Comparison of ENCODE assay signal across 26 cellular contexts in genomic region chr17:40931311-40931710, GRCh38. TPM values are rescaled to one million over a fixed set of nuclear protein-coding genes. Genes with fewer than 3 reads are reported as not detected.
"Had no signal": no experiment of that assay in that cellular context is flagged by ENCODE, and none has a peak within 500 bp of the region (broad histone marks: within the 10 kb centered on the region; RNA-seq: fewer than 3 reads in every experiment).

No MANE protein-coding gene starts in this region.

- H3K36me3 Mint-ChIP-seq: activated naive CD4-positive, alpha-beta T cell treated with anti-CD3 and anti-CD28 coated beads, Interleukin-2, amount 10 ng/mL, durations not matched to agents 7 days and 5 days; memory B cell; naive B cell; stimulated activated effector memory CD8-positive, alpha-beta T cell treated with anti-CD3 and anti-CD28 coated beads, Interleukin-12 subunit alpha, Interleukin-12 subunit beta, amount 100 ng/mL, for 72 hours; WTC11 had no signal

- H3K4me3 ChIP-seq: ascending aorta, mucosa of descending colon, smooth muscle cell, stomach had no signal

- H2AFZ ChIP-seq: parathyroid adenoma had no signal

- H3K27ac Mint-ChIP-seq: activated CD4-positive, alpha-beta memory T cell treated with anti-CD3 and anti-CD28 coated beads, Interleukin-2, amount 10 ng/mL, durations not matched to agents 7 days and 5 days; activated naive CD4-positive, alpha-beta T cell treated with anti-CD3 and anti-CD28 coated beads, Interleukin-2, amount 10 ng/mL, durations not matched to agents 7 days and 5 days; memory B cell; stimulated activated effector memory CD8-positive, alpha-beta T cell treated with anti-CD3 and anti-CD28 coated beads, Interleukin-12 subunit alpha, Interleukin-12 subunit beta, amount 100 ng/mL, for 72 hours; WTC11 had no signal

- H3K27ac ChIP-seq: ascending aorta, neutrophil, parathyroid adenoma, stomach had no signal

- H3K36me3 ChIP-seq: ascending aorta, stomach had no signal

- H3K9me3 Mint-ChIP-seq: activated CD4-positive, alpha-beta memory T cell treated with anti-CD3 and anti-CD28 coated beads, Interleukin-2, amount 10 ng/mL, durations not matched to agents 7 days and 5 days; activated naive CD4-positive, alpha-beta T cell treated with anti-CD3 and anti-CD28 coated beads, Interleukin-2, amount 10 ng/mL, durations not matched to agents 7 days and 5 days; memory B cell; naive B cell; stimulated activated effector memory CD8-positive, alpha-beta T cell treated with anti-CD3 and anti-CD28 coated beads, Interleukin-12 subunit alpha, Interleukin-12 subunit beta, amount 100 ng/mL, for 72 hours; WTC11 had no signal

- H3K9me3 ChIP-seq: ascending aorta, mucosa of descending colon, neutrophil, stomach had no signal

- H3K4me1 Mint-ChIP-seq: activated CD4-positive, alpha-beta memory T cell treated with anti-CD3 and anti-CD28 coated beads, Interleukin-2, amount 10 ng/mL, durations not matched to agents 7 days and 5 days; activated naive CD4-positive, alpha-beta T cell treated with anti-CD3 and anti-CD28 coated beads, Interleukin-2, amount 10 ng/mL, durations not matched to agents 7 days and 5 days; memory B cell; naive B cell; stimulated activated effector memory CD8-positive, alpha-beta T cell treated with anti-CD3 and anti-CD28 coated beads, Interleukin-12 subunit alpha, Interleukin-12 subunit beta, amount 100 ng/mL, for 72 hours had no signal

- H3K4me3 Mint-ChIP-seq: activated CD4-positive, alpha-beta memory T cell treated with anti-CD3 and anti-CD28 coated beads, Interleukin-2, amount 10 ng/mL, durations not matched to agents 7 days and 5 days; activated naive CD4-positive, alpha-beta T cell treated with anti-CD3 and anti-CD28 coated beads, Interleukin-2, amount 10 ng/mL, durations not matched to agents 7 days and 5 days; memory B cell; naive B cell; stimulated activated effector memory CD8-positive, alpha-beta T cell treated with anti-CD3 and anti-CD28 coated beads, Interleukin-12 subunit alpha, Interleukin-12 subunit beta, amount 100 ng/mL, for 72 hours; WTC11 had no signal

- ATAC-seq: left ventricle myocardium superior; mucosa of descending colon; sciatic nerve; stimulated activated effector memory CD8-positive, alpha-beta T cell treated with anti-CD3 and anti-CD28 coated beads, Interleukin-12 subunit alpha, Interleukin-12 subunit beta, amount 100 ng/mL, for 72 hours; WTC11 had no signal

- H3K4me1 ChIP-seq: ascending aorta, parathyroid adenoma, stomach had no signal

- H3K9ac ChIP-seq: parathyroid adenoma had no signal

- H3K4me2 ChIP-seq: smooth muscle cell had no signal

- H3K27me3 ChIP-seq: ascending aorta had no signal

- DNase-seq: activated CD4-positive, alpha-beta memory T cell treated with anti-CD3 and anti-CD28 coated beads, Interleukin-2, amount 10 ng/mL, durations not matched to agents 7 days and 5 days; activated CD4-positive, alpha-beta T cell treated with anti-CD3 and anti-CD28 coated beads for 4 hours; activated naive CD4-positive, alpha-beta T cell treated with anti-CD3 and anti-CD28 coated beads, Interleukin-2, amount 10 ng/mL, durations not matched to agents 7 days and 5 days; activated T-cell treated with anti-CD3 and anti-CD28 coated beads, Interleukin-2, amount 50 U/mL, for 1 hour; cortex of kidney; effector CD4-positive, alpha-beta T cell; foreskin fibroblast; glutamatergic neuron; hypothalamus; kidney; left ventricle myocardium superior; mucosa of descending colon; naive B cell; stimulated activated CD4-positive, alpha-beta T cell treated with anti-CD3 and anti-CD28 coated beads, Interleukin-4, amount 100 ng/mL, for 24 hours; stomach; SW 1271; T-helper 2 cell had no signal

RNA-seq across cellular contexts. Expression of gene KRT23, which starts 6.1 kb away (rescaled TPM):
- total RNA-seq: activated CD4-positive, alpha-beta memory T cell treated with anti-CD3 and anti-CD28 coated beads, Interleukin-2, amount 10 ng/mL, durations not matched to agents 7 days and 5 days; ascending aorta; left ventricle myocardium superior; stomach; WTC11 had no signal

RNA-seq across cellular contexts. Expression of gene KRT39, which starts 35.4 kb away (rescaled TPM):
- total RNA-seq: activated CD4-positive, alpha-beta memory T cell treated with anti-CD3 and anti-CD28 coated beads, Interleukin-2, amount 10 ng/mL, durations not matched to agents 7 days and 5 days; ascending aorta; kidney; left ventricle myocardium superior; sciatic nerve; smooth muscle cell; stomach; temporal lobe; WTC11 had no signal
- polyA plus RNA-seq: smooth muscle cell, stomach had no signal

RNA-seq across cellular contexts. Expression of gene KRT20, which starts 46.3 kb away (rescaled TPM):
- total RNA-seq: activated CD4-positive, alpha-beta memory T cell treated with anti-CD3 and anti-CD28 coated beads, Interleukin-2, amount 10 ng/mL, durations not matched to agents 7 days and 5 days; ascending aorta; kidney; left ventricle myocardium superior; sciatic nerve; smooth muscle cell had no signal
- polyA plus RNA-seq: smooth muscle cell had no signal

RNA-seq across cellular contexts. Expression of gene KRT40, which starts 52.8 kb away (rescaled TPM):
- total RNA-seq: activated CD4-positive, alpha-beta memory T cell treated with anti-CD3 and anti-CD28 coated beads, Interleukin-2, amount 10 ng/mL, durations not matched to agents 7 days and 5 days; ascending aorta; kidney; left ventricle myocardium superior; sciatic nerve; smooth muscle cell; stomach; temporal lobe; WTC11 had no signal
- polyA plus RNA-seq: smooth muscle cell had no signal
